In genomic region chr5:174245506-174245905, GRCh38 we compare ENCODE assay signal across 24 cellular contexts.
DNase-seq lines count a peak whose midpoint lies in the region; FAIRE-seq and TF ChIP-seq lines count a peak whose summit lies in the region.
"Had no signal": no experiment of that assay in that cellular context is flagged by ENCODE, and none has a peak within 500 bp of the region (broad histone marks: within the 10 kb centered on the region; RNA-seq: fewer than 3 reads in every experiment).

No MANE protein-coding gene starts in this region.

- in situ Hi-C loops in KBM-7 (cut with MboI; ENCODE audit: low pct_unique_long_range_greater_than_20kb, low sequenced_read_pairs): no loop called here

- TF ChIP-seq CTCF in mesothelial cell of epicardium (IDR thresholded peaks at IDR 0.05; ENCODE audit: unreplicated experiment): no peak
- TF ChIP-seq CTCF in CD14-positive monocyte (IDR thresholded peaks at IDR 0.05): no peak
- TF ChIP-seq CTCF in progenitor cell of endocrine pancreas (IDR thresholded peaks at IDR 0.05; ENCODE audit: unreplicated experiment): no peak

- DNase-seq in COR-L47 (lab: John Stamatoyannopoulos, UW) (peak; percentile 19), GM19239 (ENCODE audit: insufficient read length, low spot score) (no peak), NCI-H774 (lab: John Stamatoyannopoulos, UW) (peak; percentile 20), mesothelial cell of epicardium (ENCODE audit: low spot score in 2 of 2, unreplicated experiment in 2 of 2) (no peak), pons (ENCODE audit: low spot score) (no peak), KBM-7 (no peak), CD14-positive monocyte (ENCODE audit: low spot score) (no peak), progenitor cell of endocrine pancreas (ENCODE audit: low spot score, unreplicated experiment) (no peak)
- DNase-seq: C1 segment of cervical spinal cord; CD8-positive, alpha-beta T cell; GM23248; H9; Kasumi-1; NCI-H1092 treated with DMSO at 0.1 percent for 48 hours; NCI-H1436; NCI-H187; NCI-H2107; NCI-H510A; NK-92 treated with Interleukin-12 subunit alpha and Interleukin-12 subunit beta, amount 100 ng/mL, for 24 hours; PC-9; T-helper 2 cell had no signal

- no peak overlapping the region for H3K4me3 Mint-ChIP-seq in mesothelial cell of epicardium
- H3K4me3 Mint-ChIP-seq in CD14-positive monocyte: no peak overlapping the region
- H3K4me3 Mint-ChIP-seq in progenitor cell of endocrine pancreas (ENCODE audit: low read depth): no peak overlapping the region
- H3K4me3 Mint-ChIP-seq: CD8-positive, alpha-beta T cell; H9 had no signal

- H3K9me3 Mint-ChIP-seq in mesothelial cell of epicardium: peaks cover 10% of the 10 kb centered on the region
- H3K9me3 Mint-ChIP-seq in CD14-positive monocyte: peaks cover 0 to 10% (median 3%) of the 10 kb centered on the region in 7 donors
- H3K9me3 Mint-ChIP-seq in progenitor cell of endocrine pancreas (ENCODE audit: low read depth): no peaks in the 10 kb centered on the region

- H3K27me3 Mint-ChIP-seq in mesothelial cell of epicardium (ENCODE audit: low read depth) (peaks cover 8% of the 10 kb centered on the region), CD14-positive monocyte (ENCODE audit: low read depth in 3 of 3) (peaks cover 2 to 3% (median 3%) of the 10 kb centered on the region in 3 donors), progenitor cell of endocrine pancreas (peaks cover 8% of the 10 kb centered on the region)

- peak; percentile 8 for FAIRE-seq in GM19239 (lab: Jason Lieb, UNC)
- FAIRE-seq: A549, G401.6, HepG2 had no signal

- intact Hi-C loops in CD14-positive monocyte (cut with micrococcal nuclease): no loop called here

- no peaks in the 10 kb centered on the region for H3K36me3 Mint-ChIP-seq in mesothelial cell of epicardium
- no peaks in the 10 kb centered on the region for H3K36me3 Mint-ChIP-seq in CD14-positive monocyte
- H3K36me3 Mint-ChIP-seq in progenitor cell of endocrine pancreas (ENCODE audit: insufficient read depth): no peaks in the 10 kb centered on the region
- H3K36me3 Mint-ChIP-seq: CD8-positive, alpha-beta T cell had no signal

- H3K4me1 Mint-ChIP-seq in mesothelial cell of epicardium: peaks cover 10% of the 10 kb centered on the region
- no peaks in the 10 kb centered on the region for H3K4me1 Mint-ChIP-seq in CD14-positive monocyte
- peaks cover 2% of the 10 kb centered on the region for H3K4me1 Mint-ChIP-seq in progenitor cell of endocrine pancreas (ENCODE audit: low read depth)

- H3K27ac Mint-ChIP-seq in mesothelial cell of epicardium: peak overlapping the region; percentile 22
- H3K27ac Mint-ChIP-seq in CD14-positive monocyte: no peak overlapping the region
- no peak overlapping the region for H3K27ac Mint-ChIP-seq in progenitor cell of endocrine pancreas
- H3K27ac Mint-ChIP-seq: CD8-positive, alpha-beta T cell; H9 had no signal

Comparison
In these comparisons a context has a peak if more than half of its experiments do, and no peak if none do; other contexts are left out.
1. DNase-seq: peak in COR-L47 (single experiment) and NCI-H774 (single experiment); none in GM19239 (single experiment), mesothelial cell of epicardium (0 of 2), pons (single experiment), KBM-7 (single experiment), CD14-positive monocyte (single experiment) and progenitor cell of endocrine pancreas (single experiment).